In the genomic region with DNA sequence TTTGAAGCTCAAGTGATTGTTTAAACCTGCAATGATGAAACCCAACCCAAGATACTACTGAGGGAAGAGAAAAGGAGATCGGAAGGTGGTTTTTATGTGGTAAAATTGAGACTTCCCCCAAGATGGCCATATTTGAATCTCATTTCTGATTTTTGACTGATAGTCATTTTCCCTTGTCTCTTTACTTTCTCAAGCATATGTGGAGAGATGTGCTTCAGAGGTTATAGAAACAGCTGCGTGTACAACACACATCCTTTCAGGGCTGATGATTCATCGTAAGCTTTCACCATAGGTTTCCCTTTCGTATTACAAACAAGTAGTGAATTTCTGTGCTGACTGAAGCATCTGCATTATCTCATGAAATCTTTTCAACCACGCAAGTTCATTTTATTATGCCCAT, we compare ENCODE assay signal across 1 cellular context.
TF ChIP-seq lines count a peak whose summit lies in the region.

No MANE protein-coding gene starts in this region.

TF ChIP-seq in GM12878, 131 proteins besides CTCF, POLR2A, EP300 and RAD21 (continued from another document):
- no peak for TF ChIP-seq BCLAF1 (IDR thresholded peaks at IDR 0.05)
- 0 out of 2 replicates have a peak, but pooled peaks have one; percentile 49 for TF ChIP-seq TCF3 (IDR thresholded peaks at IDR 0.05; ENCODE audit: borderline replicate concordance, insufficient read depth, low read depth, low read length)
- no peak for TF ChIP-seq USF1 (IDR thresholded peaks at IDR 0.05; ENCODE audit: borderline replicate concordance, extremely low read length, insufficient read depth, low read depth, low read length)
- TF ChIP-seq YY1 (IDR thresholded peaks at IDR 0.05; ENCODE audit: low read depth, low read length): no peak
- 0 out of 2 replicates have a peak, but pooled peaks have one; percentile 45 for TF ChIP-seq CBFB (IDR thresholded peaks at IDR 0.05; ENCODE audit: low read depth)
- TF ChIP-seq KDM1A (IDR thresholded peaks at IDR 0.05; ENCODE audit: borderline replicate concordance): no peak
- TF ChIP-seq PML (IDR thresholded peaks at IDR 0.05; ENCODE audit: low read length): no peak
- TF ChIP-seq ZSCAN29 (IDR thresholded peaks at IDR 0.05): no peak
- TF ChIP-seq ETV6 (conservative IDR thresholded peaks at IDR 0.05 in 1 of 2, IDR thresholded peaks at IDR 0.05 in 1 of 2; ENCODE audit: borderline replicate concordance in 1 of 2, low read depth in 1 of 2): 0 out of 4 replicates have a peak, but pooled peaks of 1 of the 2 experiments have one; percentile 9
- TF ChIP-seq TCF12 (IDR thresholded peaks at IDR 0.05; ENCODE audit: low read depth, low read length): peak; percentile 65; the same call in 1 of the 2 replicates
- TF ChIP-seq, protein P1, sequence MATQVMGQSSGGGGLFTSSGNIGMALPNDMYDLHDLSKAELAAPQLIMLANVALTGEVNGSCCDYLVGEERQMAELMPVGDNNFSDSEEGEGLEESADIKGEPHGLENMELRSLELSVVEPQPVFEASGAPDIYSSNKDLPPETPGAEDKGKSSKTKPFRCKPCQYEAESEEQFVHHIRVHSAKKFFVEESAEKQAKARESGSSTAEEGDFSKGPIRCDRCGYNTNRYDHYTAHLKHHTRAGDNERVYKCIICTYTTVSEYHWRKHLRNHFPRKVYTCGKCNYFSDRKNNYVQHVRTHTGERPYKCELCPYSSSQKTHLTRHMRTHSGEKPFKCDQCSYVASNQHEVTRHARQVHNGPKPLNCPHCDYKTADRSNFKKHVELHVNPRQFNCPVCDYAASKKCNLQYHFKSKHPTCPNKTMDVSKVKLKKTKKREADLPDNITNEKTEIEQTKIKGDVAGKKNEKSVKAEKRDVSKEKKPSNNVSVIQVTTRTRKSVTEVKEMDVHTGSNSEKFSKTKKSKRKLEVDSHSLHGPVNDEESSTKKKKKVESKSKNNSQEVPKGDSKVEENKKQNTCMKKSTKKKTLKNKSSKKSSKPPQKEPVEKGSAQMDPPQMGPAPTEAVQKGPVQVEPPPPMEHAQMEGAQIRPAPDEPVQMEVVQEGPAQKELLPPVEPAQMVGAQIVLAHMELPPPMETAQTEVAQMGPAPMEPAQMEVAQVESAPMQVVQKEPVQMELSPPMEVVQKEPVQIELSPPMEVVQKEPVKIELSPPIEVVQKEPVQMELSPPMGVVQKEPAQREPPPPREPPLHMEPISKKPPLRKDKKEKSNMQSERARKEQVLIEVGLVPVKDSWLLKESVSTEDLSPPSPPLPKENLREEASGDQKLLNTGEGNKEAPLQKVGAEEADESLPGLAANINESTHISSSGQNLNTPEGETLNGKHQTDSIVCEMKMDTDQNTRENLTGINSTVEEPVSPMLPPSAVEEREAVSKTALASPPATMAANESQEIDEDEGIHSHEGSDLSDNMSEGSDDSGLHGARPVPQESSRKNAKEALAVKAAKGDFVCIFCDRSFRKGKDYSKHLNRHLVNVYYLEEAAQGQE (IDR thresholded peaks at IDR 0.05; ENCODE audit: low read depth, low read length): no peak
- no peak for TF ChIP-seq HDGF (IDR thresholded peaks at IDR 0.05)
- no peak for TF ChIP-seq BMI1 (IDR thresholded peaks at IDR 0.05; ENCODE audit: borderline replicate concordance)
TF ChIP-seq in GM12878: peak in this region for 19.
